Comparison of ENCODE assay signal across 10 cellular contexts in the genomic region with DNA sequence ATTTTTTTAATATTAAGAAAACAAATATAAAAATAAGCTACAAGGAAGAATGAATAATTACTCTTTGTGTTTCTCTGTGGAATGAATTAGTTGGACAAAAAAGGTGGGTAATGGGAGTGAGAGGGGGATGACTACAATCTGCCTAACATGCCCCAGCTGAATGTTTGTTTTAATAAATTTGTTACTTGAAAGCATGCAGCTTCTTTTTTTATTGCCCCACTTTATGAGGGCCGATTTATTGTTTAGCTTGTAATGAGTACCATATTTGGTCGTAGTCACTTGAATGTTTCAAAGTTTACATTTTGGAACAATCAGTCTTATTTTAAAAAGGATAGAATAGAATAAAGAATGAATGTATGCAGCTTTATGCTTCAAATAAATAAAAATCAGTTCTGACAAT.
"Had no signal": no experiment of that assay in that cellular context is flagged by ENCODE, and none has a peak within 500 bp of the region (broad histone marks: within the 10 kb centered on the region; RNA-seq: fewer than 3 reads in every experiment).

No MANE protein-coding gene starts in this region.

- ATAC-seq: GM23338, HepG2 had no signal

- H3K4me3 ChIP-seq: GM23338 had no signal

- H3K27ac ChIP-seq: HL-60, KMS-11 had no signal

- FAIRE-seq: H1, H54, HepG2 had no signal

- DNase-seq: H9, HCEC 1CT, HFFc6, KBM-7 had no signal
